9 cellular contexts compared by ENCODE assay signal in genomic region chr5:148990817-148991216, GRCh38.
"Had no signal": no experiment of that assay in that cellular context is flagged by ENCODE, and none has a peak within 500 bp of the region (broad histone marks: within the 10 kb centered on the region; RNA-seq: fewer than 3 reads in every experiment).

No MANE protein-coding gene starts in this region.

- H3K4me2 ChIP-seq: GM23338 had no signal

- FAIRE-seq: H1, H54, HepG2 had no signal

- DNase-seq: H9, HCEC 1CT, HFFc6 had no signal

- H3K4me3 Mint-ChIP-seq: GM23338, H9, HFFc6, IgD-negative memory B cell had no signal

- H2AFZ ChIP-seq: GM23338 had no signal

- H3K9me3 Mint-ChIP-seq: GM23338, H9, HFFc6 had no signal

- H3K36me3 Mint-ChIP-seq: IgD-negative memory B cell had no signal

- H3K4me1 Mint-ChIP-seq: IgD-negative memory B cell had no signal

- H3K27ac Mint-ChIP-seq: GM23338, H9, HFFc6 had no signal

- H3K4me3 ChIP-seq: GM23338 had no signal

- ATAC-seq: GM23338, HepG2 had no signal

- H3K27ac ChIP-seq: HL-60 had no signal
